ENCODE assay signal across 2 cellular contexts in the genomic region with DNA sequence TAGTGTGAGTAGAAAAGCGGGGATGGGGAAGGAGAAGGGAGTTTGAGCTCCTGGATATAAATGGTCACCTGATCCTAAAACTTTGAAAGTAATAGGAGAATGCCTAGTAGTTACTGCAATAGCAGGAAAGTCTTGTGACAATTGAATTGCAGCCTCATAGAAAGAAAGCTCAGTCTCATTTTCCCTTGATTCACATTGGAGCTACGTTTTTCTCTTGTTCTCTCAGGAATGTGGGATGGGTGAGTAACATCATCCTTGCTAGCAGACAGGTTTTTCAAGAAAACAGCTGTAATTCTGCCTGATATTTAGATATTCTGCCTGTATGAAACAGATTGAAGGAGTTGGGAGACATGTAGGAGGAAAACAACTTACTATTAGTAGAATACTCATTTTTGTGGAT.
TF ChIP-seq lines count a peak whose summit lies in the region.

No MANE protein-coding gene starts in this region.

TF ChIP-seq in HCT116, 20 proteins besides CTCF, POLR2A, EP300 and RAD21:
- TF ChIP-seq EZH2phosphoT487 (IDR thresholded peaks at IDR 0.05; ENCODE audit: borderline replicate concordance) (no peak), CBX3 (IDR thresholded peaks at IDR 0.05; ENCODE audit: low read depth) (no peak), ELF1 (IDR thresholded peaks at IDR 0.05; ENCODE audit: borderline replicate concordance, low read depth) (no peak), EZH2 (IDR thresholded peaks at IDR 0.05) (no peak)
- TF ChIP-seq, protein P1, sequence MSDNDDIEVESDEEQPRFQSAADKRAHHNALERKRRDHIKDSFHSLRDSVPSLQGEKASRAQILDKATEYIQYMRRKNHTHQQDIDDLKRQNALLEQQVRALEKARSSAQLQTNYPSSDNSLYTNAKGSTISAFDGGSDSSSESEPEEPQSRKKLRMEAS (IDR thresholded peaks at IDR 0.05), result no peak

TF ChIP-seq in K562, 482 proteins besides CTCF, POLR2A, EP300 and RAD21:
- no peak for TF ChIP-seq ZNF146 (CRISPR knock-in tag; IDR thresholded peaks at IDR 0.05; ENCODE audit: unreplicated experiment)
- TF ChIP-seq ZBTB7A (IDR thresholded peaks at IDR 0.05; ENCODE audit: borderline replicate concordance, control insufficient read depth, low read depth, low read length), result no peak
- no peak for TF ChIP-seq HDAC2 (IDR thresholded peaks at IDR 0.05)
- TF ChIP-seq ZNF511 (CRISPR knock-in tag; IDR thresholded peaks at IDR 0.05), result no peak
- TF ChIP-seq, protein P2, sequence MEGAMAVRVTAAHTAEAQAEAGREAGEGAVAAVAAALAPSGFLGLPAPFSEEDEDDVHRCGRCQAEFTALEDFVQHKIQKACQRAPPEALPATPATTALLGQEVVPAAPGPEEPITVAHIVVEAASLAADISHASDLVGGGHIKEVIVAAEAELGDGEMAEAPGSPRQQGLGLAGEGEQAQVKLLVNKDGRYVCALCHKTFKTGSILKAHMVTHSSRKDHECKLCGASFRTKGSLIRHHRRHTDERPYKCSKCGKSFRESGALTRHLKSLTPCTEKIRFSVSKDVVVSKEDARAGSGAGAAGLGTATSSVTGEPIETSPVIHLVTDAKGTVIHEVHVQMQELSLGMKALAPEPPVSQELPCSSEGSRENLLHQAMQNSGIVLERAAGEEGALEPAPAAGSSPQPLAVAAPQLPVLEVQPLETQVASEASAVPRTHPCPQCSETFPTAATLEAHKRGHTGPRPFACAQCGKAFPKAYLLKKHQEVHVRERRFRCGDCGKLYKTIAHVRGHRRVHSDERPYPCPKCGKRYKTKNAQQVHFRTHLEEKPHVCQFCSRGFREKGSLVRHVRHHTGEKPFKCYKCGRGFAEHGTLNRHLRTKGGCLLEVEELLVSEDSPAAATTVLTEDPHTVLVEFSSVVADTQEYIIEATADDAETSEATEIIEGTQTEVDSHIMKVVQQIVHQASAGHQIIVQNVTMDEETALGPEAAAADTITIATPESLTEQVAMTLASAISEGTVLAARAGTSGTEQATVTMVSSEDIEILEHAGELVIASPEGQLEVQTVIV (CRISPR knock-in tag; IDR thresholded peaks at IDR 0.05; ENCODE audit: borderline replicate concordance), result no peak
- TF ChIP-seq, protein P3, sequence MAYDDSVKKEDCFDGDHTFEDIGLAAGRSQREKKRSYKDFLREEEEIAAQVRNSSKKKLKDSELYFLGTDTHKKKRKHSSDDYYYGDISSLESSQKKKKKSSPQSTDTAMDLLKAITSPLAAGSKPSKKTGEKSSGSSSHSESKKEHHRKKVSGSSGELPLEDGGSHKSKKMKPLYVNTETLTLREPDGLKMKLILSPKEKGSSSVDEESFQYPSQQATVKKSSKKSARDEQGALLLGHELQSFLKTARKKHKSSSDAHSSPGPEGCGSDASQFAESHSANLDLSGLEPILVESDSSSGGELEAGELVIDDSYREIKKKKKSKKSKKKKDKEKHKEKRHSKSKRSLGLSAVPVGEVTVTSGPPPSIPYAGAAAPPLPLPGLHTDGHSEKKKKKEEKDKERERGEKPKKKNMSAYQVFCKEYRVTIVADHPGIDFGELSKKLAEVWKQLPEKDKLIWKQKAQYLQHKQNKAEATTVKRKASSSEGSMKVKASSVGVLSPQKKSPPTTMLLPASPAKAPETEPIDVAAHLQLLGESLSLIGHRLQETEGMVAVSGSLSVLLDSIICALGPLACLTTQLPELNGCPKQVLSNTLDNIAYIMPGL (CRISPR knock-in tag; IDR thresholded peaks at IDR 0.05), result no peak
- no peak for TF ChIP-seq SIN3A (IDR thresholded peaks at IDR 0.05; ENCODE audit: borderline replicate concordance in 2 of 2, control insufficient read depth in 1 of 2, low read depth in 2 of 2, low read length in 2 of 2)
- no peak for TF ChIP-seq ZNF274 (IDR thresholded peaks at IDR 0.05; ENCODE audit: borderline replicate concordance, low read depth, low read length)
- no peak for TF ChIP-seq HCFC1 (IDR thresholded peaks at IDR 0.05; ENCODE audit: low read depth, low read length)
- no peak for TF ChIP-seq PHB2 (IDR thresholded peaks at IDR 0.05; ENCODE audit: low read depth)
- TF ChIP-seq THRAP3 (IDR thresholded peaks at IDR 0.05; ENCODE audit: borderline replicate concordance), result no peak
- TF ChIP-seq, protein P4, sequence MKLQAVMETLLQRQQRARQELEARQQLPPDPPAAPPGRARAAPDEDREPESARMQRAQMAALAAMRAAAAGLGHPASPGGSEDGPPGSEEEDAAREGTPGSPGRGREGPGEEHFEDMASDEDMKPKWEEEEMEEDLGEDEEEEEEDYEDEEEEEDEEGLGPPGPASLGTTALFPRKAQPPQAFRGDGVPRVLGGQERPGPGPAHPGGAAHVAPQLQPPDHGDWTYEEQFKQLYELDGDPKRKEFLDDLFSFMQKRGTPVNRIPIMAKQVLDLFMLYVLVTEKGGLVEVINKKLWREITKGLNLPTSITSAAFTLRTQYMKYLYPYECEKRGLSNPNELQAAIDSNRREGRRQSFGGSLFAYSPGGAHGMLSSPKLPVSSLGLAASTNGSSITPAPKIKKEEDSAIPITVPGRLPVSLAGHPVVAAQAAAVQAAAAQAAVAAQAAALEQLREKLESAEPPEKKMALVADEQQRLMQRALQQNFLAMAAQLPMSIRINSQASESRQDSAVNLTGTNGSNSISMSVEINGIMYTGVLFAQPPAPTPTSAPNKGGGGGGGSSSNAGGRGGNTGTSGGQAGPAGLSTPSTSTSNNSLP (IDR thresholded peaks at IDR 0.05; ENCODE audit: borderline replicate concordance, low read depth, low read length), result no peak
